ENCODE assay signal across 11 cellular contexts in the genomic region with DNA sequence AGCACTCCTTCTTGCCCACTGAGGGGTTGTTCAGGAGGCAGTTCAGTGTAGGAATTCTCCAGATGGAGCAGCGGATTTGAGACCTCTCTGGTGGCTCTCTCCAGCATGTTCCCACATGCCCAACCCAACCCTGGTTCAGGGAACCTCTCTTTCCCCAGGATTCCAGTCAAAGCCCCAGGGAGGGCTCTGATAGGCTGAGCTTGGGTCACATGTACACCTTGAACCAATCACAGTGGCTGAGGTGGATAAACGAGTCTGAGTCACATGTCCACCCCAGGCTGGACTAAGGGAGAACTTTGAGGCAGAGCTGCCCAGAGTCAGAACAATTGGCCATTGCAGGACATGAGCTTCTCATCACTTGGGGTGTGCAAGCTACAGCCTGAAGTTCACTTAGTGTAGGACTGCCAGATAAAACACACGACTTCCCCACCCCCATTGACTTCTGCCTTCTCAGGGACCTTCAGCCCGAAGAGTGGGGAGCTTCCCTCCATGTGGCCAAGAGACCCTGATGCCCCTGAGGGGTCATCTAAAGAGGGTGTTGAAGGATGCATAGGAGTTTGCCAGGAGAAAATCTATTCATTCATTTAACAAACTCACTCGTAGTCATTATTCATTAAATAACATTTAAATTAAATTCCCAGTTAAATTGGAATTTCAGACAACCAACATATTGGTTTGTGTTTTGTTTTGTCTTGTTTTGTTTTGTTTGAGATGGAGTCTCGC. TPM values are rescaled to one million over a fixed set of nuclear protein-coding genes. Genes with fewer than 3 reads are reported as not detected.
A peak's percentile ranks its signal among the peaks of the same experiment; 100 is the strongest.
DNase-seq lines count a peak whose midpoint lies in the region; ATAC-seq, FAIRE-seq and TF ChIP-seq lines count a peak whose summit lies in the region.
"Had no signal": no experiment of that assay in that cellular context is flagged by ENCODE, and none has a peak within 500 bp of the region (broad histone marks: within the 10 kb centered on the region; RNA-seq: fewer than 3 reads in every experiment).

No MANE protein-coding gene starts in this region.

- intact Hi-C loops in activated CD8-positive, alpha-beta T cell treated with anti-CD3 and anti-CD28 coated beads for 36 hours (cut with micrococcal nuclease) = no loop called here
- intact Hi-C loops in testis (cut with DNase I; ENCODE audit: low total_unique reads) = no loop called here

- no peaks in the 10 kb centered on the region for H3K9me3 Mint-ChIP-seq in activated CD8-positive, alpha-beta T cell treated with anti-CD3 and anti-CD28 coated beads for 36 hours
- H3K9me3 Mint-ChIP-seq in activated CD8-positive, alpha-beta T cell treated with anti-CD3 and anti-CD28 coated beads, Interleukin-2, amount 10 ng/mL, durations not matched to agents 7 days and 5 days (ENCODE audit: insufficient read depth) = no peaks in the 10 kb centered on the region
- H3K9me3 Mint-ChIP-seq: activated CD4-positive, alpha-beta T cell treated with anti-CD3 and anti-CD28 coated beads, Interleukin-2, amount 10 ng/mL, durations not matched to agents 7 days and 5 days had no signal

- POLR2A ChIA-PET in activated CD8-positive, alpha-beta T cell treated with anti-CD3 and anti-CD28 coated beads for 36 hours (lab: Charles Lee) = interaction anchor here (1.3 kb wide), 1 partner anchor 13 kb away, joined by 3 read pairs; no protein-coding TSS in a partner anchor
- POLR2A ChIA-PET in activated CD8-positive, alpha-beta T cell treated with anti-CD3 and anti-CD28 coated beads, Interleukin-2, amount 10 ng/mL, durations not matched to agents 7 days and 5 days (lab: Charles Lee) = no interaction called here

- H3K4me1 Mint-ChIP-seq in activated CD8-positive, alpha-beta T cell treated with anti-CD3 and anti-CD28 coated beads for 36 hours (ENCODE audit: low read depth) = peaks cover 42% of the 10 kb centered on the region
- H3K4me1 Mint-ChIP-seq in activated CD8-positive, alpha-beta T cell treated with anti-CD3 and anti-CD28 coated beads, Interleukin-2, amount 10 ng/mL, durations not matched to agents 7 days and 5 days (ENCODE audit: low read depth) = peaks cover 60% of the 10 kb centered on the region

- no peak for ATAC-seq in activated CD8-positive, alpha-beta T cell treated with anti-CD3 and anti-CD28 coated beads for 36 hours
- no peak for ATAC-seq in activated CD8-positive, alpha-beta T cell treated with anti-CD3 and anti-CD28 coated beads, Interleukin-2, amount 10 ng/mL, durations not matched to agents 7 days and 5 days
- no peak for ATAC-seq in GM19467 (IDR thresholded peaks at IDR 0.05; ENCODE audit: unreplicated experiment)
- ATAC-seq in HG03565 (IDR thresholded peaks at IDR 0.05; ENCODE audit: unreplicated experiment) = no peak
- ATAC-seq in GM19395 (IDR thresholded peaks at IDR 0.05; ENCODE audit: unreplicated experiment) = no peak

- no peaks in the 10 kb centered on the region for H3K27me3 Mint-ChIP-seq in activated CD8-positive, alpha-beta T cell treated with anti-CD3 and anti-CD28 coated beads for 36 hours
- H3K27me3 Mint-ChIP-seq in activated CD8-positive, alpha-beta T cell treated with anti-CD3 and anti-CD28 coated beads, Interleukin-2, amount 10 ng/mL, durations not matched to agents 7 days and 5 days (ENCODE audit: low read depth) = no peaks in the 10 kb centered on the region

- no peak for TF ChIP-seq CTCF in activated CD8-positive, alpha-beta T cell treated with anti-CD3 and anti-CD28 coated beads for 36 hours (IDR thresholded peaks at IDR 0.05)
- no peak for TF ChIP-seq CTCF in bronchial epithelial cell (IDR thresholded peaks at IDR 0.05; ENCODE audit: insufficient read depth, low read length, severe bottlenecking)
- no peak for TF ChIP-seq CTCF in testis (IDR thresholded peaks at IDR 0.05)

- no peak overlapping the region for H3K27ac Mint-ChIP-seq in activated CD8-positive, alpha-beta T cell treated with anti-CD3 and anti-CD28 coated beads for 36 hours
- H3K27ac Mint-ChIP-seq in activated CD8-positive, alpha-beta T cell treated with anti-CD3 and anti-CD28 coated beads, Interleukin-2, amount 10 ng/mL, durations not matched to agents 7 days and 5 days = no peak overlapping the region

- no peak for FAIRE-seq in bronchial epithelial cell (lab: Jason Lieb, UNC)

- H3K4me3 ChIP-seq in bronchial epithelial cell (ENCODE audit: low read depth, low read length) (no peak overlapping the region), testis (no peak overlapping the region)

- 44 to 55% methylated on average over 6 of the region's 6 CpGs for WGBS in testis, 2 donors

- H3K36me3 ChIP-seq in bronchial epithelial cell (ENCODE audit: control insufficient read depth, insufficient read depth, low read length) (no peaks in the 10 kb centered on the region), testis (ENCODE audit: low read depth, missing control alignments) (no peaks in the 10 kb centered on the region)

- CTCF ChIA-PET in activated CD8-positive, alpha-beta T cell treated with anti-CD3 and anti-CD28 coated beads for 36 hours (lab: Charles Lee) = interaction anchor here (1.1 to 1.6 kb wide), 2 partner anchors 18 to 155 kb away, joined by 3 to 7 read pairs; no protein-coding TSS in a partner anchor
- CTCF ChIA-PET in activated CD8-positive, alpha-beta T cell treated with anti-CD3 and anti-CD28 coated beads, Interleukin-2, amount 10 ng/mL, durations not matched to agents 7 days and 5 days (lab: Charles Lee) = interaction anchor here (1.5 to 2.9 kb wide), 2 partner anchors 18 to 99 kb away, joined by 3 to 29 read pairs; partner anchors contain the start of gene MPV17L2

- H3K4me3 Mint-ChIP-seq in activated CD8-positive, alpha-beta T cell treated with anti-CD3 and anti-CD28 coated beads for 36 hours = no peak overlapping the region
- H3K4me3 Mint-ChIP-seq in activated CD8-positive, alpha-beta T cell treated with anti-CD3 and anti-CD28 coated beads, Interleukin-2, amount 10 ng/mL, durations not matched to agents 7 days and 5 days = no peak overlapping the region
- H3K4me3 Mint-ChIP-seq: activated CD4-positive, alpha-beta T cell treated with anti-CD3 and anti-CD28 coated beads, Interleukin-2, amount 10 ng/mL, durations not matched to agents 7 days and 5 days had no signal

- no peaks in the 10 kb centered on the region for H3K9me3 ChIP-seq in testis

- H3K36me3 Mint-ChIP-seq in activated CD8-positive, alpha-beta T cell treated with anti-CD3 and anti-CD28 coated beads for 36 hours (ENCODE audit: low read depth) = no peaks in the 10 kb centered on the region
- peaks cover 1% of the 10 kb centered on the region for H3K36me3 Mint-ChIP-seq in activated CD8-positive, alpha-beta T cell treated with anti-CD3 and anti-CD28 coated beads, Interleukin-2, amount 10 ng/mL, durations not matched to agents 7 days and 5 days (ENCODE audit: low read depth)

- no peaks in the 10 kb centered on the region for H3K4me1 ChIP-seq in testis

- H3K27me3 ChIP-seq in bronchial epithelial cell (ENCODE audit: control insufficient read depth, insufficient read depth, low read length) = peaks cover under 1% of the 10 kb centered on the region
- no peaks in the 10 kb centered on the region for H3K27me3 ChIP-seq in testis

- no peak overlapping the region for H3K27ac ChIP-seq in testis

- peak; percentile 24 for DNase-seq in activated CD8-positive, alpha-beta T cell treated with anti-CD3 and anti-CD28 coated beads for 36 hours
- DNase-seq in activated CD8-positive, alpha-beta T cell treated with anti-CD3 and anti-CD28 coated beads, Interleukin-2, amount 10 ng/mL, durations not matched to agents 7 days and 5 days = no peak
- peak; percentile 21 for DNase-seq in NCI-H460 (ENCODE audit: extremely low read depth, low read depth)
- peak; percentile 77 for DNase-seq in bronchial epithelial cell (ENCODE audit: low read depth)
- DNase-seq in testis = peak; percentile 62
- DNase-seq: activated CD4-positive, alpha-beta T cell treated with anti-CD3 and anti-CD28 coated beads, Interleukin-2, amount 10 ng/mL, durations not matched to agents 7 days and 5 days; NK-92 treated with Interleukin-12 subunit alpha and Interleukin-12 subunit beta, amount 100 ng/mL, for 24 hours; occipital lobe had no signal

- no peak for TF ChIP-seq POLR2A in testis (IDR thresholded peaks at IDR 0.05)

RNA-seq across cellular contexts. Expression of gene MAST3, which starts 4.0 kb away (rescaled TPM):
- total RNA-seq in activated CD8-positive, alpha-beta T cell treated with anti-CD3 and anti-CD28 coated beads for 36 hours = 10 to 100 TPM; 23.1 to 23.3 TPM
- 10 to 100 TPM; 22.9 to 25.1 TPM for total RNA-seq in activated CD8-positive, alpha-beta T cell treated with anti-CD3 and anti-CD28 coated beads, Interleukin-2, amount 10 ng/mL, durations not matched to agents 7 days and 5 days
- total RNA-seq in NCI-H460 (2014; rRNA removed; shearing (Covaris generic)) = 2.1 and 3.0 TPM in 2 replicates
- polyA plus RNA-seq in NCI-H460 (2014; cell fraction: nucleus; rRNA removed) = 1.4 and 2.0 TPM in 2 replicates
- total RNA-seq in bronchial epithelial cell (0.79 and 2.2 TPM in 2 replicates), testis (10 to 100 TPM in 1 of 2 donors, 1 to 10 TPM in 1; 9.7 to 11.2 TPM)
- 5.0 TPM for polyA plus RNA-seq in testis (ENCODE audit: insufficient read depth, low read depth, low replicate concordance)

RNA-seq across cellular contexts. Expression of gene IL12RB1, which starts 6.9 kb away (rescaled TPM):
- 10 to 100 TPM; 25.6 to 27.2 TPM for total RNA-seq in activated CD8-positive, alpha-beta T cell treated with anti-CD3 and anti-CD28 coated beads for 36 hours
- total RNA-seq in activated CD8-positive, alpha-beta T cell treated with anti-CD3 and anti-CD28 coated beads, Interleukin-2, amount 10 ng/mL, durations not matched to agents 7 days and 5 days = 10 to 100 TPM; 75.2 to 78.6 TPM
- not detected in 2 replicates for total RNA-seq in NCI-H460 (2014; rRNA removed; shearing (Covaris generic))
- polyA plus RNA-seq in NCI-H460 (2014; cell fraction: nucleus; rRNA removed) = not detected in 2 replicates
- total RNA-seq in bronchial epithelial cell (under 0.01 TPM in 1 of 2 replicates, not detected in the other), testis (1 to 10 TPM in 1 of 2 donors, under 1 TPM in 1; 0.39 to 2.5 TPM)
- polyA plus RNA-seq in testis (ENCODE audit: insufficient read depth, low read depth, low replicate concordance) = 1.8 TPM

RNA-seq across cellular contexts. Expression of gene PIK3R2, which starts 59.4 kb away (rescaled TPM):
- 10 to 100 TPM; 15.0 to 15.8 TPM for total RNA-seq in activated CD8-positive, alpha-beta T cell treated with anti-CD3 and anti-CD28 coated beads for 36 hours
- 1 to 10 TPM; 7.8 to 9.2 TPM for total RNA-seq in activated CD8-positive, alpha-beta T cell treated with anti-CD3 and anti-CD28 coated beads, Interleukin-2, amount 10 ng/mL, durations not matched to agents 7 days and 5 days
- total RNA-seq in NCI-H460 (2014; rRNA removed; shearing (Covaris generic)) = 7.7 and 11.9 TPM in 2 replicates
- polyA plus RNA-seq in NCI-H460 (2014; cell fraction: nucleus; rRNA removed) = 5.4 and 26.6 TPM in 2 replicates
- total RNA-seq in bronchial epithelial cell (2.6 and 4.0 TPM in 2 replicates), testis (10 to 100 TPM; 87.6 to 94.3 TPM)
- 21.0 TPM for polyA plus RNA-seq in testis (ENCODE audit: insufficient read depth, low read depth, low replicate concordance)

Comparison
In these comparisons a context has a peak if more than half of its experiments do, and no peak if none do; other contexts are left out.
1. RNA of gene IL12RB1, which starts 6.9 kb away (total RNA-seq): 75.2 to 78.6 TPM in activated CD8-positive, alpha-beta T cell treated with anti-CD3 and anti-CD28 coated beads, Interleukin-2, amount 10 ng/mL, durations not matched to agents 7 days and 5 days and 25.6 to 27.2 TPM in activated CD8-positive, alpha-beta T cell treated with anti-CD3 and anti-CD28 coated beads for 36 hours; 0.39 to 2.5 TPM in testis, not detected in NCI-H460 and under 0.01 TPM in bronchial epithelial cell; every median in the first group is over 4 times any median in the second.